8 cellular contexts compared by ENCODE assay signal in the genomic region with DNA sequence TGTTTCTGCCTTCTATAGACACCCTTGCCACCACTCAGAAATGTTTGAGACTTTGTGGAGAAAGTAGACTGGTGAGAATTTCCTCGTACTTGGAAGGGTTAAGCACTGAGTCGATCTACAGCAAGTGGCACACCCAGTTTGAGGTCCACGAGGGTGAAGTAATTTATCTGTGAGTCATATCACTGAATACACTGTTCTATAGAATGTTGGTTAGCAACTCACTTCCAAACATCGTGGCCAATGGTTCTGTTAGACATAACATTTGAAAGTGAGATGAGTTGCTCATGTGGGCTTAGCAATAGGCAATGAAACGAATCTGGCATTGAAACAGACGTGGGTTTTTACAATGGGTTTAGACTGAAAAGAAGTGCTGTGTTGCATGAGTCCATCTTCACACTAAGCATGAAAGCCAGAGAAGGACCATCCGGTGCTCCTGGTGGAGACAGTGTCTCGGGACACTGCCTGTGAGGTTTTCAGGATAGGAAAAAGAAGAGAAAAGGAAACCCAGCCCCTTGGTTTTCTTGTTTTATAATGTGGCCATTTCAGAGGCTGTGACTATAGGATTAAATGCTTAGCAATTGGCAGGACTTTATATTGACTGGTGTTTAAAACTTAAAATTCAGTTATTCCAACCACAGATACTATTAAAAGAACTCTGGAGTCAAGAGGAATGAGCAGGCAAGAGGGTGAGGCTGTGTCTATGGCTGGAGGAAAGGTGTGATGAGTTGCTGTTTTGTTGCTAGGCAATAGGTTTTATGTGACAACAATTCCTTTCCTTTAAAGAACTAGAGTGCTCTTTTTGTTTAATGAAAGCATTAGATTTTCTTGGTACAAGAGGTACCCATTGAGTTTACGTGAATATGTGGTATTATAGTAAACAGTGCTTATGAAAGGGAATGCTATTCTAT. TPM values are rescaled to one million over a fixed set of nuclear protein-coding genes. Genes with fewer than 3 reads are reported as not detected.
DNase-seq lines count a peak whose midpoint lies in the region; ATAC-seq, FAIRE-seq and TF ChIP-seq lines count a peak whose summit lies in the region.

No MANE protein-coding gene starts in this region.

- H3K27ac ChIP-seq in A549 = peak overlapping the region; percentile 92 to 97
- H3K27ac ChIP-seq in SK-N-MC = 0 out of 2 replicates have a peak overlapping the region, but pooled peaks have one; percentile 2

- peaks cover 64% of the 10 kb centered on the region for H3K4me1 ChIP-seq in A549

- POLR2A ChIA-PET in A549 (lab: Yijun Ruan, JAX) = no interaction called here

- CTCF ChIA-PET in A549 (lab: Yijun Ruan, JAX) = interaction anchor here (1.0 kb wide), 1 partner anchor 11 kb away, joined by 3 read pairs; no protein-coding TSS in a partner anchor

- H3K9ac ChIP-seq in SK-N-MC (ENCODE audit: insufficient read length) = no peak overlapping the region

- under 1% methylated on average over 9 of the region's 9 CpGs for WGBS in A549 (ENCODE audit: missing lambda C conversion rate)

- no peak for TF ChIP-seq CTCF in A549 (IDR thresholded peaks at IDR 0.05)
- no peak for TF ChIP-seq CTCF in kidney epithelial cell (IDR thresholded peaks at IDR 0.05; ENCODE audit: insufficient read depth, low read length, poor library complexity, severe bottlenecking)

- peak; percentile 43 to 61; a peak in 1 of 5 replicates for TF ChIP-seq EP300 in A549 (IDR thresholded peaks at IDR 0.05)

- DNase-seq in A549 (ENCODE audit: low read depth in 1 of 2, low spot score in 1 of 2) (peak; percentile 87 to 97), HK-2 (ENCODE audit: unreplicated experiment) (peak; percentile 56), SK-N-MC (ENCODE audit: low read depth, low spot score) (no peak), amniotic epithelial cell (ENCODE audit: low read depth) (peak; percentile 95), kidney epithelial cell (ENCODE audit: low read depth) (peak; percentile 97), OCI-M2 (lab: John Stamatoyannopoulos, UW; ENCODE audit: unreplicated experiment) (no peak), NCI-H187 treated with DMSO at 0.1 percent for 48 hours (lab: John Stamatoyannopoulos, UW) (no peak)
- DNase-seq in stimulated activated CD8-positive, alpha-beta memory T cell treated with anti-CD3 and anti-CD28 coated beads, Interleukin-7, amount 100 ng/mL, for 4 hours (ENCODE audit: low read depth in 2 of 2) = peak; percentile 31 to 60

- H3K9me3 ChIP-seq in A549 (no peaks in the 10 kb centered on the region), SK-N-MC (ENCODE audit: low read depth, low read length) (no peaks in the 10 kb centered on the region)

- peak; percentile 82 to 83 for ATAC-seq in A549

- peak; percentile 9 to 37; a peak in 2 of 5 replicates for TF ChIP-seq RAD21 in A549 (conservative IDR thresholded peaks at IDR 0.05 in 1 of 2, IDR thresholded peaks at IDR 0.05 in 1 of 2)

- no peaks in the 10 kb centered on the region for H3K36me3 ChIP-seq in SK-N-MC (ENCODE audit: insufficient read depth, low read length)
- no peaks in the 10 kb centered on the region for H3K36me3 ChIP-seq in kidney epithelial cell (ENCODE audit: control insufficient read depth, insufficient read depth, low read length)

- no peak for FAIRE-seq in A549 (lab: Jason Lieb, UNC)

- no peaks in the 10 kb centered on the region for H3K27me3 ChIP-seq in kidney epithelial cell (ENCODE audit: control insufficient read depth, insufficient read depth, low read length)

- peak overlapping the region; percentile 95 for H3K4me2 ChIP-seq in A549

- no peak for TF ChIP-seq POLR2A in A549 (IDR thresholded peaks at IDR 0.05; ENCODE audit: low read length)

- H3K4me3 ChIP-seq in A549 (peak overlapping the region; percentile 28; the same call in 2 of the 3 replicates), SK-N-MC (no peak overlapping the region), kidney epithelial cell (ENCODE audit: low read depth, low read length) (no peak overlapping the region)

TF ChIP-seq in A549, 52 proteins besides CTCF, POLR2A, EP300 and RAD21:
- TF ChIP-seq, protein P1, sequence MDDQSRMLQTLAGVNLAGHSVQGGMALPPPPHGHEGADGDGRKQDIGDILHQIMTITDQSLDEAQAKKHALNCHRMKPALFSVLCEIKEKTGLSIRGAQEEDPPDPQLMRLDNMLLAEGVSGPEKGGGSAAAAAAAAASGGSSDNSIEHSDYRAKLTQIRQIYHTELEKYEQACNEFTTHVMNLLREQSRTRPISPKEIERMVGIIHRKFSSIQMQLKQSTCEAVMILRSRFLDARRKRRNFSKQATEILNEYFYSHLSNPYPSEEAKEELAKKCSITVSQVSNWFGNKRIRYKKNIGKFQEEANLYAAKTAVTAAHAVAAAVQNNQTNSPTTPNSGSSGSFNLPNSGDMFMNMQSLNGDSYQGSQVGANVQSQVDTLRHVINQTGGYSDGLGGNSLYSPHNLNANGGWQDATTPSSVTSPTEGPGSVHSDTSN (IDR thresholded peaks at IDR 0.05) = 0 out of 2 replicates have a peak, but pooled peaks have one; percentile 42
- peak; percentile 30; the same call in 1 of the 3 replicates for TF ChIP-seq SMC3 (IDR thresholded peaks at IDR 0.05)
- TF ChIP-seq MAZ (IDR thresholded peaks at IDR 0.05; ENCODE audit: borderline replicate concordance, low read depth, low read length) = no peak
- TF ChIP-seq FOSL2 (IDR thresholded peaks at IDR 0.05) = peak; percentile 78
- TF ChIP-seq FOSL2 (CRISPR knock-in tag; IDR thresholded peaks at IDR 0.05) = peak; percentile 97
- peak; percentile 21; the same call in 1 of the 2 replicates for TF ChIP-seq TP53 (CRISPR knock-in tag; IDR thresholded peaks at IDR 0.05)
- TF ChIP-seq JUNB (IDR thresholded peaks at IDR 0.05) = peak; percentile 84
- peak; percentile 29; the same call in 1 of the 2 replicates for TF ChIP-seq MYC (IDR thresholded peaks at IDR 0.05; ENCODE audit: borderline replicate concordance, low read length)
- TF ChIP-seq TFCP2L1 (CRISPR knock-in tag; IDR thresholded peaks at IDR 0.05) = 0 out of 2 replicates have a peak, but pooled peaks have one; percentile 11
- no peak for TF ChIP-seq BCL3 (IDR thresholded peaks at IDR 0.05)
- peak; percentile 94 for TF ChIP-seq GATA3 (IDR thresholded peaks at IDR 0.05; ENCODE audit: borderline replicate concordance)
- peak; percentile 55; the same call in 1 of the 2 replicates for TF ChIP-seq FOSB (CRISPR knock-in tag; IDR thresholded peaks at IDR 0.05)
- TF ChIP-seq RARB (CRISPR knock-in tag; IDR thresholded peaks at IDR 0.05) = peak; percentile 72; the same call in 1 of the 2 replicates
- TF ChIP-seq MAX (IDR thresholded peaks at IDR 0.05) = peak; percentile 85
- peak; percentile 28 to 77; a peak in 3 of 4 replicates for TF ChIP-seq CEBPB (IDR thresholded peaks at IDR 0.05)
- TF ChIP-seq RCOR1 (IDR thresholded peaks at IDR 0.05; ENCODE audit: low read depth, low read length) = no peak
- peak; percentile 66 to 75; a peak in 3 of 5 replicates for TF ChIP-seq JUN (IDR thresholded peaks at IDR 0.05)
- TF ChIP-seq HOXA7 (CRISPR knock-in tag; IDR thresholded peaks at IDR 0.05) = peak; percentile 72; the same call in 1 of the 2 replicates
- TF ChIP-seq ESRRA (IDR thresholded peaks at IDR 0.05; ENCODE audit: borderline replicate concordance, low read length) = no peak

RNA-seq across cellular contexts. Expression of gene EZR, which starts 31.0 kb away (rescaled TPM):
- polyA plus RNA-seq in A549 (2011; rRNA removed) (207 and 254 TPM in 2 replicates), A549 (2017; fragmentation: RNase III; extraction: RNeasy Plus Mini Kit Qiagen cat#74134 plus additional on column Dnase treatment) (219 to 259 TPM (median 219 TPM) in 3 replicates)
- polyA plus RNA-seq in A549 (2012; cell fraction: cytosol; rRNA removed) = 181 and 208 TPM in 2 replicates
- 283 and 311 TPM in 2 replicates for polyA plus RNA-seq in A549 (2012; cell fraction: nucleus; rRNA removed)
- polyA minus RNA-seq in A549 (2011; rRNA and poly(A)+ RNA removed) = 183 and 197 TPM in 2 replicates
- total RNA-seq in kidney epithelial cell = 259 and 277 TPM in 2 replicates

Comparison
In these comparisons a context has a peak if more than half of its experiments do, and no peak if none do; other contexts are left out.
1. DNase-seq: peak in A549 (2 of 2), HK-2 (single experiment), amniotic epithelial cell (single experiment), kidney epithelial cell (single experiment) and stimulated activated CD8-positive, alpha-beta memory T cell treated with anti-CD3 and anti-CD28 coated beads, Interleukin-7, amount 100 ng/mL, for 4 hours (2 of 2); none in SK-N-MC (single experiment), OCI-M2 (single experiment) and NCI-H187 treated with DMSO at 0.1 percent for 48 hours (single experiment).